ENCODE assay signal across 23 cellular contexts in genomic region chr2:52264911-52265310, GRCh38.
"Had no signal": no experiment of that assay in that cellular context is flagged by ENCODE, and none has a peak within 500 bp of the region (broad histone marks: within the 10 kb centered on the region; RNA-seq: fewer than 3 reads in every experiment).

No MANE protein-coding gene starts in this region.

- H2AFZ ChIP-seq: neural progenitor cell, parathyroid adenoma had no signal

- H3K27me3 ChIP-seq: neural progenitor cell, neutrophil, stomach, testis, thyroid gland, transverse colon, upper lobe of left lung, vagina had no signal

- H3K4me1 ChIP-seq: left ventricle myocardium inferior, neural progenitor cell, parathyroid adenoma, psoas muscle, stomach, testis, transverse colon, upper lobe of left lung, vagina had no signal

- H3K4me2 ChIP-seq: neural progenitor cell had no signal

- H3K79me2 ChIP-seq: parathyroid adenoma had no signal

- H3K4me3 ChIP-seq: left ventricle myocardium inferior, lung, neural progenitor cell, psoas muscle, stomach, testis, thyroid gland, transverse colon, upper lobe of left lung, vagina had no signal

- H3K27ac ChIP-seq: left ventricle myocardium inferior, neural progenitor cell, neutrophil, parathyroid adenoma, psoas muscle, stomach, testis, thyroid gland, transverse colon, upper lobe of left lung, vagina had no signal

- DNase-seq: islet precursor cell; left ventricle myocardium inferior; naive B cell; natural killer cell; nephron progenitor cell; occipital lobe; psoas muscle; stimulated activated CD4-positive, alpha-beta T cell treated with anti-CD3 and anti-CD28 coated beads, Interleukin-12 subunit alpha, Interleukin-12 subunit beta, amount 100 ng/mL, for 4 hours; stimulated activated CD4-positive, alpha-beta T cell treated with anti-CD3 and anti-CD28 coated beads, Interleukin-15, amount 100 ng/mL, for 24 hours; stimulated activated CD4-positive, alpha-beta T cell treated with anti-CD3 and anti-CD28 coated beads, Interleukin-2, amount 100 ng/mL, for 24 hours; stimulated activated CD4-positive, alpha-beta T cell treated with anti-CD3 and anti-CD28 coated beads, Interleukin-4, amount 100 ng/mL, for 1 hour; stimulated activated naive B cell treated with anti-CD40 and anti-IgM and Interleukin-4, amounts not matched to agents 10 μg/mL and 1 μg/mL and 100 μg/mL, for 72 hours; stimulated activated naive CD8-positive, alpha-beta T cell treated with anti-CD3 and anti-CD28 coated beads, Interleukin-15, Interleukin-2, amounts not matched to agents 100 U/mL and 50 U/mL, for 24 hours; stomach; testis; thyroid gland; transverse colon; upper lobe of left lung had no signal

- ATAC-seq: natural killer cell; psoas muscle; stimulated activated naive B cell treated with anti-CD40 and anti-IgM and Interleukin-4, amounts not matched to agents 10 μg/mL and 1 μg/mL and 100 μg/mL, for 72 hours; stimulated activated naive CD8-positive, alpha-beta T cell treated with anti-CD3 and anti-CD28 coated beads, Interleukin-15, Interleukin-2, amounts not matched to agents 100 U/mL and 50 U/mL, for 24 hours had no signal

- H3K9me3 ChIP-seq: neutrophil, psoas muscle, testis, thyroid gland, transverse colon, upper lobe of left lung, vagina had no signal

- H3K36me3 ChIP-seq: left ventricle myocardium inferior, neural progenitor cell, neutrophil, stomach, thyroid gland, transverse colon, upper lobe of left lung, vagina had no signal

- H3K9ac ChIP-seq: neural progenitor cell, parathyroid adenoma had no signal
